35 cellular contexts compared by ENCODE assay signal in genomic region chr5:41234475-41234874, GRCh38. TPM values are rescaled to one million over a fixed set of nuclear protein-coding genes. Genes with fewer than 3 reads are reported as not detected.
"Had no signal": no experiment of that assay in that cellular context is flagged by ENCODE, and none has a peak within 500 bp of the region (broad histone marks: within the 10 kb centered on the region; RNA-seq: fewer than 3 reads in every experiment).

No MANE protein-coding gene starts in this region.

- DNase-seq: activated CD4-positive, alpha-beta memory T cell treated with anti-CD3 and anti-CD28 coated beads, Interleukin-2, amount 10 ng/mL, durations not matched to agents 7 days and 5 days; activated CD4-positive, alpha-beta T cell treated with anti-CD3 and anti-CD28 coated beads for 1 hour; activated CD4-positive, alpha-beta T cell treated with anti-CD3 and anti-CD28 coated beads for 36 hours; activated CD4-positive, alpha-beta T cell treated with anti-CD3 and anti-CD28 coated beads for 48 hours; activated CD4-positive, alpha-beta T cell treated with anti-CD3 and anti-CD28 coated beads, Interleukin-2, amount 10 ng/mL, durations not matched to agents 7 days and 5 days; activated CD4-positive, alpha-beta T cell treated with anti-CD3 and anti-CD28 coated beads, Interleukin-2, amount 50 U/mL, for 48 hours; activated CD4-positive, CD25-positive, alpha-beta regulatory T cell; activated CD8-positive, alpha-beta memory T cell treated with anti-CD3 and anti-CD28 coated beads for 24 hours; activated CD8-positive, alpha-beta memory T cell treated with anti-CD3 and anti-CD28 coated beads, Interleukin-2, amount 10 ng/mL, durations not matched to agents 7 days and 5 days; activated CD8-positive, alpha-beta memory T cell treated with anti-CD3 and anti-CD28 coated beads, Interleukin-2, amount 50 U/mL, for 48 hours; activated CD8-positive, alpha-beta T cell treated with anti-CD3 and anti-CD28 coated beads, Interleukin-2, amount 10 ng/mL, durations not matched to agents 7 days and 5 days; activated effector memory CD4-positive, alpha-beta T cell treated with Interleukin-2 at 50 U/mL for 16 hours; activated gamma-delta T cell; activated naive CD4-positive, alpha-beta T cell treated with anti-CD3 and anti-CD28 coated beads, Interleukin-2, amount 10 ng/mL, durations not matched to agents 7 days and 5 days; activated naive CD4-positive, alpha-beta T cell treated with Interleukin-2 at 50 U/mL for 16 hours; activated naive CD8-positive, alpha-beta T cell treated with anti-CD3 and anti-CD28 coated beads, Interleukin-2, amount 10 ng/mL, durations not matched to agents 7 days and 5 days; activated naive CD8-positive, alpha-beta T cell treated with anti-CD3 and anti-CD28 coated beads, Interleukin-2, amount 50 U/mL, for 24 hours; activated T-cell treated with anti-CD3 and anti-CD28 coated beads, Interleukin-2, amount 50 U/mL, for 24 hours; activated T-cell treated with anti-CD3 and anti-CD28 coated beads, Interleukin-2, amount 50 U/mL, for 48 hours; amygdala; anterior cingulate cortex; body of pancreas; brain microvascular endothelial cell; central memory CD4-positive, alpha-beta T cell; T-cell; T-helper 17 cell had no signal

- H3K36me3 ChIP-seq: brain microvascular endothelial cell, breast epithelium had no signal

- H3K4me1 Mint-ChIP-seq: activated CD4-positive, alpha-beta memory T cell treated with anti-CD3 and anti-CD28 coated beads, Interleukin-2, amount 10 ng/mL, durations not matched to agents 7 days and 5 days; activated CD4-positive, alpha-beta T cell treated with anti-CD3 and anti-CD28 coated beads for 36 hours; activated CD4-positive, alpha-beta T cell treated with anti-CD3 and anti-CD28 coated beads, Interleukin-2, amount 10 ng/mL, durations not matched to agents 7 days and 5 days; activated CD8-positive, alpha-beta memory T cell treated with anti-CD3 and anti-CD28 coated beads, Interleukin-2, amount 10 ng/mL, durations not matched to agents 7 days and 5 days; activated naive CD4-positive, alpha-beta T cell treated with anti-CD3 and anti-CD28 coated beads, Interleukin-2, amount 10 ng/mL, durations not matched to agents 7 days and 5 days; activated naive CD4-positive, alpha-beta T cell treated with anti-CD3 and anti-CD28 coated beads, Interleukin-2, amount 50 U/mL, for 24 hours; activated naive CD8-positive, alpha-beta T cell treated with anti-CD3 and anti-CD28 coated beads, Interleukin-2, amount 10 ng/mL, durations not matched to agents 7 days and 5 days; activated naive CD8-positive, alpha-beta T cell treated with anti-CD3 and anti-CD28 coated beads, Interleukin-2, amount 50 U/mL, for 24 hours; T-cell; T-helper 17 cell had no signal

- H3K27me3 ChIP-seq: body of pancreas, brain microvascular endothelial cell, breast epithelium had no signal

- H3K27me3 Mint-ChIP-seq: activated CD4-positive, alpha-beta memory T cell treated with anti-CD3 and anti-CD28 coated beads, Interleukin-2, amount 10 ng/mL, durations not matched to agents 7 days and 5 days; activated CD4-positive, alpha-beta T cell treated with anti-CD3 and anti-CD28 coated beads for 36 hours; activated CD4-positive, alpha-beta T cell treated with anti-CD3 and anti-CD28 coated beads, Interleukin-2, amount 10 ng/mL, durations not matched to agents 7 days and 5 days; activated CD8-positive, alpha-beta memory T cell treated with anti-CD3 and anti-CD28 coated beads, Interleukin-2, amount 10 ng/mL, durations not matched to agents 7 days and 5 days; activated naive CD4-positive, alpha-beta T cell treated with anti-CD3 and anti-CD28 coated beads, Interleukin-2, amount 10 ng/mL, durations not matched to agents 7 days and 5 days; activated naive CD4-positive, alpha-beta T cell treated with anti-CD3 and anti-CD28 coated beads, Interleukin-2, amount 50 U/mL, for 24 hours; activated naive CD8-positive, alpha-beta T cell; activated naive CD8-positive, alpha-beta T cell treated with anti-CD3 and anti-CD28 coated beads, Interleukin-2, amount 10 ng/mL, durations not matched to agents 7 days and 5 days; activated naive CD8-positive, alpha-beta T cell treated with anti-CD3 and anti-CD28 coated beads, Interleukin-2, amount 50 U/mL, for 24 hours; activated T-cell treated with anti-CD3 and anti-CD28 coated beads, Interleukin-2, amount 50 U/mL, for 24 hours; T-cell; T-helper 17 cell had no signal

- H3K4me3 Mint-ChIP-seq: activated CD4-positive, alpha-beta memory T cell treated with anti-CD3 and anti-CD28 coated beads, Interleukin-2, amount 10 ng/mL, durations not matched to agents 7 days and 5 days; activated CD4-positive, alpha-beta T cell treated with anti-CD3 and anti-CD28 coated beads for 36 hours; activated CD4-positive, alpha-beta T cell treated with anti-CD3 and anti-CD28 coated beads, Interleukin-2, amount 10 ng/mL, durations not matched to agents 7 days and 5 days; activated CD8-positive, alpha-beta memory T cell treated with anti-CD3 and anti-CD28 coated beads, Interleukin-2, amount 10 ng/mL, durations not matched to agents 7 days and 5 days; activated CD8-positive, alpha-beta T cell treated with anti-CD3 and anti-CD28 coated beads, Interleukin-2, amount 10 ng/mL, durations not matched to agents 7 days and 5 days; activated naive CD4-positive, alpha-beta T cell treated with anti-CD3 and anti-CD28 coated beads, Interleukin-2, amount 10 ng/mL, durations not matched to agents 7 days and 5 days; activated naive CD4-positive, alpha-beta T cell treated with anti-CD3 and anti-CD28 coated beads, Interleukin-2, amount 50 U/mL, for 24 hours; activated naive CD8-positive, alpha-beta T cell; activated naive CD8-positive, alpha-beta T cell treated with anti-CD3 and anti-CD28 coated beads, Interleukin-2, amount 10 ng/mL, durations not matched to agents 7 days and 5 days; activated naive CD8-positive, alpha-beta T cell treated with anti-CD3 and anti-CD28 coated beads, Interleukin-2, amount 50 U/mL, for 24 hours; activated T-cell treated with anti-CD3 and anti-CD28 coated beads, Interleukin-2, amount 50 U/mL, for 24 hours; T-cell; T-helper 17 cell had no signal

- H3K27ac Mint-ChIP-seq: activated CD4-positive, alpha-beta memory T cell treated with anti-CD3 and anti-CD28 coated beads, Interleukin-2, amount 10 ng/mL, durations not matched to agents 7 days and 5 days; activated CD4-positive, alpha-beta T cell treated with anti-CD3 and anti-CD28 coated beads for 36 hours; activated CD4-positive, alpha-beta T cell treated with anti-CD3 and anti-CD28 coated beads, Interleukin-2, amount 10 ng/mL, durations not matched to agents 7 days and 5 days; activated CD8-positive, alpha-beta memory T cell treated with anti-CD3 and anti-CD28 coated beads, Interleukin-2, amount 10 ng/mL, durations not matched to agents 7 days and 5 days; activated CD8-positive, alpha-beta T cell treated with anti-CD3 and anti-CD28 coated beads, Interleukin-2, amount 10 ng/mL, durations not matched to agents 7 days and 5 days; activated naive CD4-positive, alpha-beta T cell treated with anti-CD3 and anti-CD28 coated beads, Interleukin-2, amount 10 ng/mL, durations not matched to agents 7 days and 5 days; activated naive CD4-positive, alpha-beta T cell treated with anti-CD3 and anti-CD28 coated beads, Interleukin-2, amount 50 U/mL, for 24 hours; activated naive CD8-positive, alpha-beta T cell; activated naive CD8-positive, alpha-beta T cell treated with anti-CD3 and anti-CD28 coated beads, Interleukin-2, amount 10 ng/mL, durations not matched to agents 7 days and 5 days; activated naive CD8-positive, alpha-beta T cell treated with anti-CD3 and anti-CD28 coated beads, Interleukin-2, amount 50 U/mL, for 24 hours; activated T-cell treated with anti-CD3 and anti-CD28 coated beads, Interleukin-2, amount 50 U/mL, for 24 hours; activated T-helper 2 cell treated with anti-CD3 and anti-CD28 coated beads, Interferon-gamma antibody, Interleukin-2, Interleukin-4, amounts not matched to agents 10 μg/mL and 5 μg/mL and 100 μg/mL, durations not matched to agents 14 hours and 24 hours and 36 hours; T-cell; T-helper 17 cell had no signal

- H3K36me3 Mint-ChIP-seq: activated CD8-positive, alpha-beta memory T cell treated with anti-CD3 and anti-CD28 coated beads, Interleukin-2, amount 10 ng/mL, durations not matched to agents 7 days and 5 days; activated naive CD4-positive, alpha-beta T cell treated with anti-CD3 and anti-CD28 coated beads, Interleukin-2, amount 10 ng/mL, durations not matched to agents 7 days and 5 days; activated naive CD8-positive, alpha-beta T cell; activated naive CD8-positive, alpha-beta T cell treated with anti-CD3 and anti-CD28 coated beads, Interleukin-2, amount 10 ng/mL, durations not matched to agents 7 days and 5 days; T-cell had no signal

- H3K9me3 Mint-ChIP-seq: activated naive CD4-positive, alpha-beta T cell treated with anti-CD3 and anti-CD28 coated beads, Interleukin-2, amount 10 ng/mL, durations not matched to agents 7 days and 5 days had no signal

- H3K27ac ChIP-seq: body of pancreas, brain microvascular endothelial cell, breast epithelium, VCaP had no signal

- H3K4me3 ChIP-seq: body of pancreas, breast epithelium had no signal

- ATAC-seq: activated CD4-positive, alpha-beta T cell treated with anti-CD3 and anti-CD28 coated beads for 36 hours; activated CD4-positive, CD25-positive, alpha-beta regulatory T cell treated with anti-CD3 and anti-CD28 coated beads, Interleukin-2, amount 50 U/mL, for 24 hours; activated CD8-positive, alpha-beta memory T cell treated with anti-CD3 and anti-CD28 coated beads, Interleukin-2, amount 10 ng/mL, durations not matched to agents 7 days and 5 days; activated CD8-positive, alpha-beta T cell treated with anti-CD3 and anti-CD28 coated beads, Interleukin-2, amount 10 ng/mL, durations not matched to agents 7 days and 5 days; activated naive CD8-positive, alpha-beta T cell treated with anti-CD3 and anti-CD28 coated beads, Interleukin-2, amount 50 U/mL, for 24 hours; body of pancreas; T-cell; T-helper 17 cell had no signal

- H3K9me3 ChIP-seq: body of pancreas had no signal

- H3K4me1 ChIP-seq: body of pancreas, breast epithelium had no signal

RNA-seq across cellular contexts. Expression of gene C6, which starts 21.1 kb away (rescaled TPM):
- total RNA-seq: activated CD4-positive, alpha-beta memory T cell treated with anti-CD3 and anti-CD28 coated beads, Interleukin-2, amount 10 ng/mL, durations not matched to agents 7 days and 5 days; activated CD4-positive, alpha-beta T cell treated with anti-CD3 and anti-CD28 coated beads for 36 hours; activated CD4-positive, alpha-beta T cell treated with anti-CD3 and anti-CD28 coated beads, Interleukin-2, amount 10 ng/mL, durations not matched to agents 7 days and 5 days; activated CD8-positive, alpha-beta memory T cell treated with anti-CD3 and anti-CD28 coated beads, Interleukin-2, amount 10 ng/mL, durations not matched to agents 7 days and 5 days; activated CD8-positive, alpha-beta T cell treated with anti-CD3 and anti-CD28 coated beads, Interleukin-2, amount 10 ng/mL, durations not matched to agents 7 days and 5 days; activated naive CD8-positive, alpha-beta T cell treated with anti-CD3 and anti-CD28 coated beads, Interleukin-2, amount 10 ng/mL, durations not matched to agents 7 days and 5 days; activated T-helper 2 cell treated with anti-CD3 and anti-CD28 coated beads, Interferon-gamma antibody, Interleukin-2, Interleukin-4, amounts not matched to agents 10 μg/mL and 5 μg/mL and 100 μg/mL, durations not matched to agents 14 hours and 24 hours and 36 hours; astrocyte; T-helper 1 cell treated with Interleukin-12 subunit alpha and Interleukin-12 subunit beta and Interleukin-4 antibody, amounts not matched to agents 30 ng/mL and 1 ng/mL, for 36 hours; T-helper 17 cell; T-helper 2 cell treated with Interferon-gamma antibody and Interleukin-4, amounts not matched to agents 100 ng/mL and 5 ng/mL, for 36 hours had no signal
